10 cellular contexts compared by ENCODE assay signal in the genomic region with DNA sequence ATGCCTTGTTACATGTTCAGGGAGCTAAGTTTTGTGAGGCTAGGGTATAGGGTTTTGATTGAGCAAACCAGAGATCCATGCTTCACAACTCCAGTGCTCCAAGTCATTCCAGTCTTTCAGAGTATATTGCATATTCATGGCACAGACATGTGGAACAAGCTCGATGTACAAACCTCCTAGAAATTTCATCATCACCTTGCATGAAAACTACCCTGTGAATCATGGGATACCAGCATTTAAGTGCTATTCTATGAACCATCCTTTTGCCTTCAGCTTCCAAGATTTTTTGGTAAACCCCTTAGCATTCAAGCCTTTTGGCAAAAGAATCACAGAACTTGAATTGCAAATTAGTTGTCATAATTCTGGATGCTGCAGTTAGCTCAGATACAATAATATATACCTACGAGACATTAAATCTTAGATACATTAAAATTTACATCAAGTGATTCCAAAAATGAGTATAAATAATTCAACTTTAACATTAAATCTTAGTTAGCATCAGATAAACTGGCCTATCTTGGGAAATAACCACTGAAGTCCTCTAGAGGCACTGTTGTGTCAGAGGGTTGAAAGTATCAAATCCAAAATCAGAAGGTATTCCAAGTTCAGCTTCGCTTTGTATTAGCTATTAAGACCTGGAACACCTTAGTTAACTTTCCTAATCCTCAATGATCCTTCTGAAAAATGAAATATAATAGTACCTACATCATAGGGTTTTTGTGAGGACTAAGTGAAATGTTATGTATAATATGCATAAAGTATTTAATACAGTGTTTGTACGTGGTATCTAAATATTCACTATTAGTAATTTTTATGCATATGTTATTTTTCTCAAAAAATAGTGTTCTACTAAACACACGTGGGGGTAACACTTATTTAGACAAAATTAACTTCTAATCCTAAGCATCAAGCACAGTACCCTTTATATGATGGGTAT. TPM values are rescaled to one million over a fixed set of nuclear protein-coding genes. Genes with fewer than 3 reads are reported as not detected.
DNase-seq lines count a peak whose midpoint lies in the region; ATAC-seq, FAIRE-seq and TF ChIP-seq lines count a peak whose summit lies in the region.
"Had no signal": no experiment of that assay in that cellular context is flagged by ENCODE, and none has a peak within 500 bp of the region (broad histone marks: within the 10 kb centered on the region; RNA-seq: fewer than 3 reads in every experiment).

No MANE protein-coding gene starts in this region.

- no peak overlapping the region for H3K27ac Mint-ChIP-seq in CD14-positive monocyte
- H3K27ac Mint-ChIP-seq: activated naive CD8-positive, alpha-beta T cell treated with anti-CD3 and anti-CD28 coated beads for 36 hours had no signal

- H3K9ac ChIP-seq in HCT116 (ENCODE audit: low read length), result no peak overlapping the region
- no peak overlapping the region for H3K9ac ChIP-seq in SU-DHL-6 (ENCODE audit: low read length)
- H3K9ac ChIP-seq in kidney (ENCODE audit: low read length in 2 of 2), result no peak overlapping the region

- no peaks in the 10 kb centered on the region for H3F3A ChIP-seq in SU-DHL-6 (ENCODE audit: insufficient read depth)

- no peak overlapping the region for H2AFZ ChIP-seq in HCT116 (ENCODE audit: low read depth, low read length, poor library complexity, severe bottlenecking)
- no peak overlapping the region for H2AFZ ChIP-seq in SU-DHL-6 (ENCODE audit: low read depth, low read length, severe bottlenecking)

- no peak overlapping the region for H3K4me3 Mint-ChIP-seq in CD14-positive monocyte
- H3K4me3 Mint-ChIP-seq: activated naive CD8-positive, alpha-beta T cell treated with anti-CD3 and anti-CD28 coated beads for 36 hours had no signal

- no peaks in the 10 kb centered on the region for H4K20me1 ChIP-seq in HCT116 (ENCODE audit: insufficient read depth)
- no peaks in the 10 kb centered on the region for H4K20me1 ChIP-seq in SU-DHL-6 (ENCODE audit: low read depth, low read length)

- H3K9me2 ChIP-seq in HCT116 (ENCODE audit: insufficient read depth), result no peaks in the 10 kb centered on the region
- no peaks in the 10 kb centered on the region for H3K9me2 ChIP-seq in SU-DHL-6 (replicated peaks; ENCODE audit: insufficient read depth, low read length)

- peak; percentile 72; the same call in 1 of the 2 replicates for ATAC-seq in HCT116
- ATAC-seq in HG02763 (IDR thresholded peaks at IDR 0.05; ENCODE audit: unreplicated experiment), result no peak

- no TSS peak for BruUV-seq in HCT116 (replicated peaks; lab: Mats Ljungman, UMichigan)

- H3K27ac ChIP-seq in HCT116 (ENCODE audit: low read depth, low read length), result no peak overlapping the region
- no peak overlapping the region for H3K27ac ChIP-seq in SU-DHL-6 (ENCODE audit: low read depth, low read length)
- no peak overlapping the region for H3K27ac ChIP-seq in kidney (ENCODE audit: low read depth in 2 of 2, low read length in 2 of 2)

- POLR2A ChIA-PET in HCT116 (lab: Charles Lee), result no interaction called here

- no peak for TF ChIP-seq POLR2A in HCT116 (IDR thresholded peaks at IDR 0.05; ENCODE audit: borderline replicate concordance, extremely low read depth, insufficient read depth, insufficient read length)

- H3K9me3 Mint-ChIP-seq in CD14-positive monocyte, result peaks cover 0 to 2% (median 0%) of the 10 kb centered on the region in 7 donors
- H3K9me3 Mint-ChIP-seq: activated naive CD8-positive, alpha-beta T cell treated with anti-CD3 and anti-CD28 coated beads for 36 hours had no signal

- peak; percentile 77 for FAIRE-seq in kidney (lab: Jason Lieb, UNC)

- H3K4me2 ChIP-seq in HCT116 (ENCODE audit: low read length) (no peak overlapping the region), SU-DHL-6 (ENCODE audit: low read depth, low read length, poor library complexity, severe bottlenecking) (no peak overlapping the region)

- H3K36me3 Mint-ChIP-seq in CD14-positive monocyte, result no peaks in the 10 kb centered on the region
- H3K36me3 Mint-ChIP-seq: activated naive CD8-positive, alpha-beta T cell treated with anti-CD3 and anti-CD28 coated beads for 36 hours had no signal

- intact Hi-C loops in CD14-positive monocyte (cut with micrococcal nuclease) (no loop called here), HCT116 (cut with micrococcal nuclease) (no loop called here), kidney (cut with DNase I) (no loop called here)

- RAD21 ChIA-PET in HCT116 (lab: Charles Lee; ENCODE audit: low non-redundant PET in 1 of 2, low total read pairs in 2 of 2, uncharacterized antibody in 2 of 2, unreplicated experiment in 2 of 2), result no interaction called here

- no peak overlapping the region for H3K4me3 ChIP-seq in HCT116 (replicated peaks in 1 of 2; ENCODE audit: low read depth in 1 of 2, low read length in 2 of 2)
- no peak overlapping the region for H3K4me3 ChIP-seq in SU-DHL-6 (ENCODE audit: insufficient read depth, low read length, poor library complexity, severe bottlenecking)
- no peak overlapping the region for H3K4me3 ChIP-seq in kidney (ENCODE audit: low read length in 2 of 2)

- TF ChIP-seq CTCF in CD14-positive monocyte (IDR thresholded peaks at IDR 0.05), result peak; percentile 55
- TF ChIP-seq CTCF in HCT116 (IDR thresholded peaks at IDR 0.05 in 2 of 3, conservative IDR thresholded peaks at IDR 0.05 in 1 of 3; ENCODE audit: borderline replicate concordance in 1 of 3, insufficient read depth in 1 of 3, low read depth in 2 of 3, low read length in 2 of 3), result peak; percentile 8 to 79 (median 67); a peak in 4 of 6 replicates
- TF ChIP-seq CTCF in SU-DHL-6 (IDR thresholded peaks at IDR 0.05; ENCODE audit: insufficient read depth, low read length, poor library complexity, severe bottlenecking), result peak; percentile 45
- TF ChIP-seq CTCF in kidney (IDR thresholded peaks at IDR 0.05; ENCODE audit: borderline replicate concordance, extremely low read depth, insufficient read depth), result peak; percentile 11

- H3K4me1 Mint-ChIP-seq in CD14-positive monocyte, result no peaks in the 10 kb centered on the region
- H3K4me1 Mint-ChIP-seq: activated naive CD8-positive, alpha-beta T cell treated with anti-CD3 and anti-CD28 coated beads for 36 hours had no signal

- H3K79me2 ChIP-seq in HCT116 (ENCODE audit: insufficient read depth, low read length) (no peaks in the 10 kb centered on the region), SU-DHL-6 (ENCODE audit: insufficient read depth, low read length) (no peaks in the 10 kb centered on the region)

- CTCF ChIA-PET in HCT116 (lab: Charles Lee), result interaction anchor here (0.6 to 2.0 kb wide), 8 partner anchors 9 to 126 kb away, joined by 3 to 9 read pairs (median 3); no protein-coding TSS in a partner anchor

- H3K9me3 ChIP-seq in HCT116 (ENCODE audit: control insufficient read depth in 1 of 2, insufficient read depth in 1 of 2, low read depth in 1 of 2, low read length in 2 of 2) (no peaks in the 10 kb centered on the region), SU-DHL-6 (ENCODE audit: insufficient read depth, low read length) (no peaks in the 10 kb centered on the region), kidney (ENCODE audit: control insufficient read depth in 1 of 2, low read length in 2 of 2) (no peaks in the 10 kb centered on the region)

- no peaks in the 10 kb centered on the region for H3K36me3 ChIP-seq in HCT116 (ENCODE audit: control insufficient read depth in 1 of 2, insufficient read depth in 2 of 2, low read length in 2 of 2)
- H3K36me3 ChIP-seq in SU-DHL-6 (ENCODE audit: low read length), result no peaks in the 10 kb centered on the region
- no peaks in the 10 kb centered on the region for H3K36me3 ChIP-seq in kidney (ENCODE audit: control insufficient read depth in 1 of 2, insufficient read depth in 2 of 2, low read length in 2 of 2)

- H3K27me3 Mint-ChIP-seq in CD14-positive monocyte (ENCODE audit: low read depth in 3 of 3), result peaks cover 0 to 2% (median 0%) of the 10 kb centered on the region in 3 donors

- DNase-seq in CD14-positive monocyte (ENCODE audit: low spot score) (no peak), HCT116 (ENCODE audit: low read depth, low spot score) (peak; percentile 19), kidney (no peak), NOMO-1 treated with DMSO at 0.1 percent for 48 hours (lab: John Stamatoyannopoulos, UW; ENCODE audit: unreplicated experiment) (no peak), NCI-H2107 treated with DMSO at 0.1 percent for 48 hours (lab: John Stamatoyannopoulos, UW; ENCODE audit: unreplicated experiment) (no peak)
- DNase-seq in activated effector memory CD4-positive, alpha-beta T cell treated with Interleukin-2 at 50 U/mL for 16 hours, result no peak
- DNase-seq: activated naive CD8-positive, alpha-beta T cell treated with anti-CD3 and anti-CD28 coated beads for 36 hours; NCI-H524 had no signal

- peak; percentile 36 for TF ChIP-seq RAD21 in HCT116 (IDR thresholded peaks at IDR 0.05; ENCODE audit: low read depth)

- H3K27me3 ChIP-seq in HCT116 (ENCODE audit: insufficient read depth, low read length) (no peaks in the 10 kb centered on the region), SU-DHL-6 (ENCODE audit: low read length) (no peaks in the 10 kb centered on the region)

- H3K4me1 ChIP-seq in HCT116 (ENCODE audit: control insufficient read depth in 1 of 2, insufficient read depth in 2 of 2, low read length in 2 of 2) (no peaks in the 10 kb centered on the region), kidney (ENCODE audit: control insufficient read depth in 1 of 2, insufficient read depth in 1 of 2, low read depth in 1 of 2, low read length in 2 of 2) (peaks cover 0 to 6% of the 10 kb centered on the region in 2 donors)

TF ChIP-seq in HCT116, 20 proteins besides CTCF, POLR2A, EP300 and RAD21:
- no peak for TF ChIP-seq TCF7L2 (IDR thresholded peaks at IDR 0.05; ENCODE audit: borderline replicate concordance, extremely low read depth, insufficient read depth, insufficient read length)
- TF ChIP-seq, protein P1, sequence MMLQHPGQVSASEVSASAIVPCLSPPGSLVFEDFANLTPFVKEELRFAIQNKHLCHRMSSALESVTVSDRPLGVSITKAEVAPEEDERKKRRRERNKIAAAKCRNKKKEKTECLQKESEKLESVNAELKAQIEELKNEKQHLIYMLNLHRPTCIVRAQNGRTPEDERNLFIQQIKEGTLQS (IDR thresholded peaks at IDR 0.05), result no peak
- no peak for TF ChIP-seq CEBPB (IDR thresholded peaks at IDR 0.05; ENCODE audit: low read depth)

RNA-seq across cellular contexts. Expression of a gene that starts 55.5 kb away (rescaled TPM):
- polyA plus RNA-seq in CD14-positive monocyte (not detected), kidney (ENCODE audit: insufficient read depth, low read depth, low replicate concordance) (1.5 TPM)
- total RNA-seq in HCT116 (2021; ENCODE audit: unreplicated experiment) (not detected), kidney (2.3 TPM)
- 0.74 TPM in 1 of 2 replicates, not detected in the other for polyA plus RNA-seq in HCT116 (2012)
- total RNA-seq: activated naive CD8-positive, alpha-beta T cell treated with anti-CD3 and anti-CD28 coated beads for 36 hours had no signal

Comparison
In these comparisons a context has a peak if more than half of its experiments do, and no peak if none do; other contexts are left out.
1. CTCF ChIP-seq: peak in every context shown above with its lines; median percentile 67 in HCT116; 55 in CD14-positive monocyte; 45 in SU-DHL-6; 11 in kidney.